In genomic region chr18:76056467-76057194, GRCh38 we compare ENCODE assay signal across 31 cellular contexts.
A peak's percentile ranks its signal among the peaks of the same experiment; 100 is the strongest.
DNase-seq lines count a peak whose midpoint lies in the region; ATAC-seq and TF ChIP-seq lines count a peak whose summit lies in the region.
"Had no signal": no experiment of that assay in that cellular context is flagged by ENCODE, and none has a peak within 500 bp of the region (broad histone marks: within the 10 kb centered on the region; RNA-seq: fewer than 3 reads in every experiment).

No MANE protein-coding gene starts in this region.

- no peaks in the 10 kb centered on the region for H3K36me3 Mint-ChIP-seq in stimulated activated naive B cell treated with anti-CD40 and anti-IgM and Interleukin-4, amounts not matched to agents 10 μg/mL and 1 μg/mL and 100 μg/mL, for 72 hours
- no peaks in the 10 kb centered on the region for H3K36me3 Mint-ChIP-seq in T-helper 17 cell (ENCODE audit: low read depth)
- H3K36me3 Mint-ChIP-seq: natural killer cell, T-cell had no signal

- H3K4me3 Mint-ChIP-seq in stimulated activated naive B cell treated with anti-CD40 and anti-IgM and Interleukin-4, amounts not matched to agents 10 μg/mL and 1 μg/mL and 100 μg/mL, for 72 hours = no peak overlapping the region
- H3K4me3 Mint-ChIP-seq in T-helper 17 cell = no peak overlapping the region
- H3K4me3 Mint-ChIP-seq: activated CD8-positive, alpha-beta T cell treated with anti-CD3 and anti-CD28 coated beads, Interleukin-2, amount 10 ng/mL, durations not matched to agents 7 days and 5 days; activated T-cell treated with anti-CD3 and anti-CD28 coated beads, Interleukin-2, amount 50 U/mL, for 24 hours; natural killer cell; T-cell had no signal

- TF ChIP-seq CTCF in omental fat pad (IDR thresholded peaks at IDR 0.05) = no peak
- no peak for TF ChIP-seq CTCF in tibial nerve (IDR thresholded peaks at IDR 0.05)

- H3K9me3 ChIP-seq in tibial nerve (no peaks in the 10 kb centered on the region), T-helper 17 cell (ENCODE audit: control insufficient read depth, low read length, poor library complexity, severe bottlenecking) (no peaks in the 10 kb centered on the region)
- H3K9me3 ChIP-seq: BLaER1 treated with 17β-estradiol and CSF1 and Interleukin-3, amounts not matched to agents 10 nM and 100 nM; esophagus squamous epithelium; HAP-1; Peyer's patch; SJCRH30 had no signal

- peaks cover 3% of the 10 kb centered on the region in 2 donors for H3K9me3 Mint-ChIP-seq in stimulated activated naive B cell treated with anti-CD40 and anti-IgM and Interleukin-4, amounts not matched to agents 10 μg/mL and 1 μg/mL and 100 μg/mL, for 72 hours
- H3K9me3 Mint-ChIP-seq: activated T-cell treated with anti-CD3 and anti-CD28 coated beads, Interleukin-2, amount 50 U/mL, for 24 hours; natural killer cell; T-cell had no signal

- ATAC-seq in left cardiac atrium (peak; percentile 80 to 88), omental fat pad (ENCODE audit: low FRiP score) (peak; percentile 88), T-helper 17 cell (no peak), GM18520 (IDR thresholded peaks at IDR 0.05; ENCODE audit: unreplicated experiment) (no peak)
- ATAC-seq in stimulated activated naive B cell treated with anti-CD40 and anti-IgM and Interleukin-4, amounts not matched to agents 10 μg/mL and 1 μg/mL and 100 μg/mL, for 72 hours (replicated peaks) = no peak
- ATAC-seq: activated CD8-positive, alpha-beta T cell treated with anti-CD3 and anti-CD28 coated beads, Interleukin-2, amount 10 ng/mL, durations not matched to agents 7 days and 5 days; natural killer cell; T-cell had no signal

- DNase-seq in amniotic epithelial cell (ENCODE audit: low read depth) = peak; percentile 1
- peak; percentile 47 for DNase-seq in left cardiac atrium
- peak; percentile 45 for DNase-seq in omental fat pad (ENCODE audit: low spot score)
- peak; percentile 52 to 82 for DNase-seq in tibial nerve (ENCODE audit: low spot score in 2 of 2)
- no peak for DNase-seq in stimulated activated naive B cell treated with anti-CD40 and anti-IgM and Interleukin-4, amounts not matched to agents 10 μg/mL and 1 μg/mL and 100 μg/mL, for 72 hours
- no peak for DNase-seq in T-helper 17 cell
- DNase-seq in NCI-H1436 treated with DMSO at 0.1 percent for 48 hours (lab: John Stamatoyannopoulos, UW) = no peak
- DNase-seq: activated CD4-positive, CD25-positive, alpha-beta regulatory T cell treated with anti-CD3 and anti-CD28 coated beads, Interleukin-2, amount 50 U/mL, for 72 hours; activated CD8-positive, alpha-beta T cell treated with anti-CD3 and anti-CD28 coated beads, Interleukin-2, amount 10 ng/mL, durations not matched to agents 7 days and 5 days; activated gamma-delta T cell treated with Interleukin-2 at 50 U/mL for 16 hours; activated T-cell treated with anti-CD3 and anti-CD28 coated beads, Interleukin-2, amount 50 U/mL, for 24 hours; amygdala; COR-L47; cortex of kidney; DMS79; esophagus squamous epithelium; glutamatergic neuron; Karpas-422; midbrain; natural killer cell; NCI-H1694 treated with DMSO at 0.1 percent for 48 hours; NCI-H2171 treated with DMSO at 0.1 percent for 48 hours; NCI-H526; SJCRH30; T-cell had no signal

- no peaks in the 10 kb centered on the region for H3K27me3 Mint-ChIP-seq in stimulated activated naive B cell treated with anti-CD40 and anti-IgM and Interleukin-4, amounts not matched to agents 10 μg/mL and 1 μg/mL and 100 μg/mL, for 72 hours
- peaks cover 5% of the 10 kb centered on the region for H3K27me3 Mint-ChIP-seq in T-helper 17 cell
- H3K27me3 Mint-ChIP-seq: activated T-cell treated with anti-CD3 and anti-CD28 coated beads, Interleukin-2, amount 50 U/mL, for 24 hours had no signal

- TF ChIP-seq POLR2A in tibial nerve (IDR thresholded peaks at IDR 0.05) = no peak

- H3K36me3 ChIP-seq in tibial nerve = no peaks in the 10 kb centered on the region
- H3K36me3 ChIP-seq: BLaER1 treated with 17β-estradiol and CSF1 and Interleukin-3, amounts not matched to agents 10 nM and 100 nM; cardiac muscle cell; esophagus squamous epithelium; HAP-1; Peyer's patch; SJCRH30 had no signal

- WGBS in tibial nerve, 2 donors = 75 to 76% methylated on average over 20 of the region's 20 CpGs

- no peak overlapping the region for H3K27ac ChIP-seq in tibial nerve
- H3K27ac ChIP-seq: BLaER1 treated with 17β-estradiol and CSF1 and Interleukin-3, amounts not matched to agents 10 nM and 100 nM; cardiac muscle cell; esophagus squamous epithelium; HL-60; Peyer's patch; SJCRH30 had no signal

- no peak overlapping the region for H3K4me3 ChIP-seq in tibial nerve
- H3K4me3 ChIP-seq: BLaER1 treated with 17β-estradiol and CSF1 and Interleukin-3, amounts not matched to agents 10 nM and 100 nM; cardiac muscle cell; esophagus squamous epithelium; HAP-1; Peyer's patch; SJCRH30 had no signal

- no peaks in the 10 kb centered on the region for H3K4me1 Mint-ChIP-seq in stimulated activated naive B cell treated with anti-CD40 and anti-IgM and Interleukin-4, amounts not matched to agents 10 μg/mL and 1 μg/mL and 100 μg/mL, for 72 hours
- H3K4me1 Mint-ChIP-seq in T-helper 17 cell = no peaks in the 10 kb centered on the region
- H3K4me1 Mint-ChIP-seq: natural killer cell, T-cell had no signal

- H3K27ac Mint-ChIP-seq in stimulated activated naive B cell treated with anti-CD40 and anti-IgM and Interleukin-4, amounts not matched to agents 10 μg/mL and 1 μg/mL and 100 μg/mL, for 72 hours = no peak overlapping the region
- no peak overlapping the region for H3K27ac Mint-ChIP-seq in T-helper 17 cell
- H3K27ac Mint-ChIP-seq: activated CD8-positive, alpha-beta T cell treated with anti-CD3 and anti-CD28 coated beads, Interleukin-2, amount 10 ng/mL, durations not matched to agents 7 days and 5 days; activated T-cell treated with anti-CD3 and anti-CD28 coated beads, Interleukin-2, amount 50 U/mL, for 24 hours; natural killer cell; T-cell had no signal

- TF ChIP-seq EP300 in tibial nerve (IDR thresholded peaks at IDR 0.05) = no peak

- peaks cover 0 to 3% (median 0%) of the 10 kb centered on the region in 4 donors for H3K4me1 ChIP-seq in tibial nerve
- H3K4me1 ChIP-seq: esophagus squamous epithelium, HAP-1, Peyer's patch, SJCRH30 had no signal

- H3K27me3 ChIP-seq in tibial nerve = no peaks in the 10 kb centered on the region
- H3K27me3 ChIP-seq: BLaER1 treated with 17β-estradiol and CSF1 and Interleukin-3, amounts not matched to agents 10 nM and 100 nM; cardiac muscle cell; esophagus squamous epithelium; Peyer's patch; SJCRH30 had no signal

- intact Hi-C loops in left cardiac atrium (cut with DNase I) = no loop called here

Comparison
In these comparisons a context has a peak if more than half of its experiments do, and no peak if none do; other contexts are left out.
1. DNase-seq: peak in amniotic epithelial cell (single experiment), left cardiac atrium (single experiment), omental fat pad (single experiment) and tibial nerve (2 of 2); none in stimulated activated naive B cell treated with anti-CD40 and anti-IgM and Interleukin-4, amounts not matched to agents 10 μg/mL and 1 μg/mL and 100 μg/mL, for 72 hours (single experiment), T-helper 17 cell (0 of 3) and NCI-H1436 treated with DMSO at 0.1 percent for 48 hours (single experiment).
2. ATAC-seq: peak in left cardiac atrium (2 of 2) and omental fat pad (single experiment); none in stimulated activated naive B cell treated with anti-CD40 and anti-IgM and Interleukin-4, amounts not matched to agents 10 μg/mL and 1 μg/mL and 100 μg/mL, for 72 hours (0 of 2), T-helper 17 cell (single experiment) and GM18520 (single experiment).